Comparison of ENCODE assay signal across 16 cellular contexts in genomic region chr17:19830061-19830460, GRCh38. TPM values are rescaled to one million over a fixed set of nuclear protein-coding genes. Genes with fewer than 3 reads are reported as not detected.
DNase-seq lines count a peak whose midpoint lies in the region; ATAC-seq and TF ChIP-seq lines count a peak whose summit lies in the region.
"Had no signal": no experiment of that assay in that cellular context is flagged by ENCODE, and none has a peak within 500 bp of the region (broad histone marks: within the 10 kb centered on the region; RNA-seq: fewer than 3 reads in every experiment).

No MANE protein-coding gene starts in this region.

- H3K9ac ChIP-seq in BLaER1: peak overlapping the region; percentile 16; the same call in 1 of the 2 replicates
- H3K9ac ChIP-seq: GM23248 had no signal

- H3K27me3 ChIP-seq in BLaER1: no peaks in the 10 kb centered on the region
- H3K27me3 ChIP-seq in upper lobe of right lung: no peaks in the 10 kb centered on the region
- no peaks in the 10 kb centered on the region for H3K27me3 ChIP-seq in HAP-1 (ENCODE audit: low read depth)
- H3K27me3 ChIP-seq: BE2C had no signal

- peak overlapping the region; percentile 70 for H3K4me2 ChIP-seq in BLaER1

- intact Hi-C loops in upper lobe of right lung (cut with DNase I): no loop called here

- ATAC-seq in upper lobe of right lung: peak; percentile 33
- no peak for ATAC-seq in HG03108 (IDR thresholded peaks at IDR 0.05; ENCODE audit: unreplicated experiment)
- ATAC-seq: GM12878 had no signal

- H4K20me1 ChIP-seq in BLaER1: no peaks in the 10 kb centered on the region

- H3K36me3 ChIP-seq in BLaER1 (0 out of 2 replicates have a peak, but pooled peaks cover 12% of the 10 kb centered on the region), upper lobe of right lung (peaks cover 33% of the 10 kb centered on the region), HAP-1 (replicated peaks) (no peaks in the 10 kb centered on the region)
- H3K36me3 ChIP-seq: BE2C had no signal

- H3K27ac ChIP-seq in BLaER1 (peak overlapping the region; percentile 81), upper lobe of right lung (no peak overlapping the region)
- H3K27ac ChIP-seq: GM23248 had no signal

- H3K4me3 ChIP-seq in BLaER1 (no peak overlapping the region), GM12865 (ENCODE audit: low read depth, low read length) (peak overlapping the region; percentile 50), upper lobe of right lung (no peak overlapping the region), HAP-1 (no peak overlapping the region)
- H3K4me3 ChIP-seq: GM12878, GM23248 had no signal

- DNase-seq in GM12865 (ENCODE audit: low read depth) (no peak), amniotic epithelial cell (ENCODE audit: low read depth) (peak; percentile 59), upper lobe of right lung (no peak), cerebellar cortex (ENCODE audit: low spot score) (no peak), HAP-1 (ENCODE audit: low spot score in 2 of 2) (no peak)
- DNase-seq: BE2C; CD4-positive, alpha-beta memory T cell; DMS153; DMS79; GDM1; GM23248; HCEC 1CT; KG1 had no signal

- TF ChIP-seq CTCF in GM12865 (IDR thresholded peaks at IDR 0.05; ENCODE audit: insufficient read depth, low read depth, low read length, missing control alignments) (no peak), upper lobe of right lung (IDR thresholded peaks at IDR 0.05) (no peak)

- H3K9me3 ChIP-seq in BLaER1 (peaks cover 19% of the 10 kb centered on the region), upper lobe of right lung (no peaks in the 10 kb centered on the region), HAP-1 (no peaks in the 10 kb centered on the region)
- H3K9me3 ChIP-seq: BE2C had no signal

- in situ Hi-C loops in HAP-1 (cut with MboI; ENCODE audit: low sequenced_read_pairs): no loop called here

- peaks cover 25% of the 10 kb centered on the region for H3K4me1 ChIP-seq in BLaER1
- H3K4me1 ChIP-seq in upper lobe of right lung: no peaks in the 10 kb centered on the region
- H3K4me1 ChIP-seq in HAP-1: no peaks in the 10 kb centered on the region
- H3K4me1 ChIP-seq: BE2C had no signal

RNA-seq across cellular contexts. Expression of gene ULK2, which starts 37.7 kb away (rescaled TPM):
- 30.8 TPM for total RNA-seq in upper lobe of right lung
